In genomic region chr12:131003676-131004075, GRCh38 we compare ENCODE assay signal across 26 cellular contexts. TPM values are rescaled to one million over a fixed set of nuclear protein-coding genes. Genes with fewer than 3 reads are reported as not detected.
DNase-seq lines count a peak whose midpoint lies in the region; ATAC-seq and TF ChIP-seq lines count a peak whose summit lies in the region.
"Had no signal": no experiment of that assay in that cellular context is flagged by ENCODE, and none has a peak within 500 bp of the region (broad histone marks: within the 10 kb centered on the region; RNA-seq: fewer than 3 reads in every experiment).

No MANE protein-coding gene starts in this region.

- no peaks in the 10 kb centered on the region for H3K79me2 ChIP-seq in GM23338 (replicated peaks; ENCODE audit: insufficient read depth)

- no peak overlapping the region for H3K27ac Mint-ChIP-seq in GM23338
- no peak overlapping the region for H3K27ac Mint-ChIP-seq in activated T-cell treated with anti-CD3 and anti-CD28 coated beads, Interleukin-2, amount 50 U/mL, for 24 hours
- H3K27ac Mint-ChIP-seq: stimulated activated naive CD8-positive, alpha-beta T cell treated with anti-CD3 and anti-CD28 coated beads, Interleukin-15, Interleukin-2, amounts not matched to agents 100 ng/mL and 50 ng/mL, for 24 hours had no signal

- H3K4me1 ChIP-seq in GM23338 (ENCODE audit: insufficient read depth): no peaks in the 10 kb centered on the region
- H3K4me1 ChIP-seq: Caco-2 had no signal

- DNase-seq in DMS79 treated with DMSO at 0.1 percent for 48 hours (lab: John Stamatoyannopoulos, UW): peak; percentile 8
- no peak for DNase-seq in DMS79 (lab: John Stamatoyannopoulos, UW)
- DNase-seq in GM23338 (ENCODE audit: low spot score): no peak
- peak; percentile 69 for DNase-seq in left kidney (ENCODE audit: low read depth, low spot score)
- peak; percentile 41 for DNase-seq in posterior vena cava (ENCODE audit: low spot score)
- no peak for DNase-seq in NCI-H2107 treated with DMSO at 0.1 percent for 48 hours (lab: John Stamatoyannopoulos, UW; ENCODE audit: unreplicated experiment)
- no peak for DNase-seq in activated T-cell treated with anti-CD3 and anti-CD28 coated beads, Interleukin-2, amount 50 U/mL, for 24 hours
- no peak for DNase-seq in cerebellum (ENCODE audit: low spot score)
- DNase-seq: activated naive CD4-positive, alpha-beta T cell treated with Interleukin-2 at 50 U/mL for 16 hours; activated T-cell treated with anti-CD3 and anti-CD28 coated beads, Interleukin-2, amount 50 U/mL, for 1 hour; Caco-2; GM23248; heart left ventricle; IMR-90; left cardiac atrium; NCI-H1417 treated with DMSO at 0.1 percent for 48 hours; NCI-H2171 treated with DMSO at 0.1 percent for 48 hours; NCI-H774; stimulated activated CD4-positive, alpha-beta T cell treated with anti-CD3 and anti-CD28 coated beads, Interleukin-4, amount 100 ng/mL, for 24 hours; T-helper 9 cell had no signal

- no peak overlapping the region for H3K4me3 ChIP-seq in GM23338
- H3K4me3 ChIP-seq: GM23248, thyroid gland had no signal

- intact Hi-C loops in posterior vena cava (cut with DNase I): no loop called here

- peaks cover 3% of the 10 kb centered on the region for H3K27me3 Mint-ChIP-seq in GM23338 (ENCODE audit: insufficient read depth, low read depth, poor library complexity)
- peaks cover 7% of the 10 kb centered on the region for H3K27me3 Mint-ChIP-seq in activated T-cell treated with anti-CD3 and anti-CD28 coated beads, Interleukin-2, amount 50 U/mL, for 24 hours
- H3K27me3 Mint-ChIP-seq: stimulated activated naive CD8-positive, alpha-beta T cell treated with anti-CD3 and anti-CD28 coated beads, Interleukin-15, Interleukin-2, amounts not matched to agents 100 ng/mL and 50 ng/mL, for 24 hours had no signal

- ATAC-seq in GM23338: peak; percentile 70
- ATAC-seq: activated CD4-positive, CD25-positive, alpha-beta regulatory T cell treated with anti-CD3 and anti-CD28 coated beads, Interleukin-2, amount 50 U/mL, for 24 hours; heart left ventricle; left cardiac atrium had no signal

- H3K27me3 ChIP-seq in GM23338 (ENCODE audit: insufficient read depth): no peaks in the 10 kb centered on the region
- H3K27me3 ChIP-seq: heart left ventricle, thyroid gland had no signal

- no peaks in the 10 kb centered on the region for H3F3A ChIP-seq in GM23338 (replicated peaks; ENCODE audit: low read depth)

- H3K9me2 ChIP-seq in GM23338 (ENCODE audit: insufficient read depth): no peaks in the 10 kb centered on the region

- H3K9me3 Mint-ChIP-seq in GM23338: peaks cover 16% of the 10 kb centered on the region
- H3K9me3 Mint-ChIP-seq in activated T-cell treated with anti-CD3 and anti-CD28 coated beads, Interleukin-2, amount 50 U/mL, for 24 hours: no peaks in the 10 kb centered on the region
- H3K9me3 Mint-ChIP-seq: stimulated activated naive CD8-positive, alpha-beta T cell treated with anti-CD3 and anti-CD28 coated beads, Interleukin-15, Interleukin-2, amounts not matched to agents 100 ng/mL and 50 ng/mL, for 24 hours had no signal

- H3K36me3 Mint-ChIP-seq in GM23338 (ENCODE audit: low read depth): peaks cover 15% of the 10 kb centered on the region; the same call in 2 of the 3 replicates
- H3K36me3 Mint-ChIP-seq in activated T-cell treated with anti-CD3 and anti-CD28 coated beads, Interleukin-2, amount 50 U/mL, for 24 hours (ENCODE audit: low read depth): no peaks in the 10 kb centered on the region

- no peak overlapping the region for H2AFZ ChIP-seq in GM23338
- H2AFZ ChIP-seq: GM23248 had no signal

- H3K27ac ChIP-seq in GM23338 (ENCODE audit: low read depth): no peak overlapping the region
- H3K27ac ChIP-seq: 22Rv1, GM23248, neutrophil, thyroid gland had no signal

- no peak overlapping the region for H3K4me3 Mint-ChIP-seq in GM23338
- H3K4me3 Mint-ChIP-seq in activated T-cell treated with anti-CD3 and anti-CD28 coated beads, Interleukin-2, amount 50 U/mL, for 24 hours: no peak overlapping the region
- H3K4me3 Mint-ChIP-seq: stimulated activated naive CD8-positive, alpha-beta T cell treated with anti-CD3 and anti-CD28 coated beads, Interleukin-15, Interleukin-2, amounts not matched to agents 100 ng/mL and 50 ng/mL, for 24 hours had no signal

- H3K4me1 Mint-ChIP-seq in GM23338: no peaks in the 10 kb centered on the region
- H3K4me1 Mint-ChIP-seq in activated T-cell treated with anti-CD3 and anti-CD28 coated beads, Interleukin-2, amount 50 U/mL, for 24 hours (ENCODE audit: low read depth): no peaks in the 10 kb centered on the region

- H3K4me2 ChIP-seq in GM23338: no peak overlapping the region

- no peak for TF ChIP-seq CTCF in GM23338 (conservative IDR thresholded peaks at IDR 0.05; ENCODE audit: low read depth in 2 of 2)

- H4K20me1 ChIP-seq in GM23338 (replicated peaks; ENCODE audit: insufficient read depth): no peaks in the 10 kb centered on the region

- H3K36me3 ChIP-seq in GM23338 (ENCODE audit: insufficient read depth): 0 out of 2 replicates have a peak, but pooled peaks cover 3% of the 10 kb centered on the region
- H3K36me3 ChIP-seq: neutrophil, thyroid gland had no signal

TF ChIP-seq in GM23338, 12 proteins besides CTCF, POLR2A, EP300 and RAD21 (continues in another document):
- TF ChIP-seq JUNB (IDR thresholded peaks at IDR 0.05; ENCODE audit: unreplicated experiment) (no peak), ETS1 (IDR thresholded peaks at IDR 0.05) (no peak), STAT1 (IDR thresholded peaks at IDR 0.05; ENCODE audit: unreplicated experiment) (no peak), ZNF114 (CRISPR knock-in tag; IDR thresholded peaks at IDR 0.05) (no peak), EZH2phosphoT487 (IDR thresholded peaks at IDR 0.05; ENCODE audit: unreplicated experiment) (no peak), CREB1 (CRISPR knock-in tag; IDR thresholded peaks at IDR 0.05; ENCODE audit: low read depth) (no peak), ZNF331 (CRISPR knock-in tag; IDR thresholded peaks at IDR 0.05; ENCODE audit: low read depth) (no peak), NANOG (IDR thresholded peaks at IDR 0.05; ENCODE audit: borderline replicate concordance) (no peak), EZH2 (IDR thresholded peaks at IDR 0.05; ENCODE audit: low read depth, unreplicated experiment) (no peak), POLR2AphosphoS5 (IDR thresholded peaks at IDR 0.05; ENCODE audit: low read depth) (no peak), REST (IDR thresholded peaks at IDR 0.05; ENCODE audit: unreplicated experiment) (no peak)

RNA-seq across cellular contexts. Expression of gene ADGRD1, which starts 50.0 kb away (rescaled TPM):
- 0.08 and 1.4 TPM in 2 replicates for total RNA-seq in GM23338 (2014; rRNA removed; shearing (Covaris generic))
- 0.75 TPM in 1 of 2 replicates, not detected in the other for polyA plus RNA-seq in GM23338 (2016; fragmentation: Nextera tagmentation; extraction: Ambion mirVana)
- total RNA-seq in posterior vena cava (100 to 1,000 TPM; 178 to 238 TPM), cerebellum (4.3 TPM)
- total RNA-seq: epithelial cell of proximal tubule, IMR-90 had no signal
- polyA plus RNA-seq: IMR-90 had no signal

Comparison
In these comparisons a context has a peak if more than half of its experiments do, and no peak if none do; other contexts are left out.
1. DNase-seq: peak in DMS79 treated with DMSO at 0.1 percent for 48 hours (single experiment), left kidney (single experiment) and posterior vena cava (single experiment); none in DMS79 (single experiment), GM23338 (single experiment), NCI-H2107 treated with DMSO at 0.1 percent for 48 hours (single experiment), activated T-cell treated with anti-CD3 and anti-CD28 coated beads, Interleukin-2, amount 50 U/mL, for 24 hours (single experiment) and cerebellum (single experiment).
2. RNA of gene ADGRD1, which starts 50.0 kb away (total RNA-seq): 178 to 238 TPM in posterior vena cava; 4.3 TPM in cerebellum (single experiment) and 0.08 to 1.4 TPM in GM23338; every median in the first group is over 10 times any median in the second.